Comparison of ENCODE assay signal across 1 cellular context in genomic region chr10:6580279-6581029, GRCh38.
TF ChIP-seq lines count a peak whose summit lies in the region.

No MANE protein-coding gene starts in this region.

TF ChIP-seq in HepG2, 621 proteins besides CTCF, POLR2A, EP300 and RAD21 (continued from another document and continues in another):
- TF ChIP-seq AKNA (CRISPR knock-in tag; IDR thresholded peaks at IDR 0.05; ENCODE audit: borderline replicate concordance) (no peak), ZUFSP (CRISPR knock-in tag; IDR thresholded peaks at IDR 0.05; ENCODE audit: borderline replicate concordance) (no peak), ZNF776 (CRISPR knock-in tag; IDR thresholded peaks at IDR 0.05) (no peak), TCF7 (IDR thresholded peaks at IDR 0.05; ENCODE audit: low read depth) (no peak), BRCA1 (CRISPR knock-in tag; IDR thresholded peaks at IDR 0.05) (no peak), GZF1 (CRISPR knock-in tag; IDR thresholded peaks at IDR 0.05) (no peak), ZFAT (CRISPR knock-in tag; conservative IDR thresholded peaks at IDR 0.05) (no peak), ZSCAN22 (CRISPR knock-in tag; IDR thresholded peaks at IDR 0.05) (no peak), ZBED4 (CRISPR knock-in tag; IDR thresholded peaks at IDR 0.05; ENCODE audit: borderline replicate concordance) (0 out of 2 replicates have a peak, but pooled peaks have one; percentile 32), TRIM24 (CRISPR knock-in tag; IDR thresholded peaks at IDR 0.05) (no peak), ZSCAN25 (CRISPR knock-in tag; IDR thresholded peaks at IDR 0.05) (peak; percentile 80), THAP8 (CRISPR knock-in tag; IDR thresholded peaks at IDR 0.05; ENCODE audit: borderline replicate concordance) (no peak), ZNF710 (CRISPR knock-in tag; IDR thresholded peaks at IDR 0.05; ENCODE audit: borderline replicate concordance) (no peak), ADNP (CRISPR knock-in tag; IDR thresholded peaks at IDR 0.05) (no peak), ZBTB7B (CRISPR knock-in tag; IDR thresholded peaks at IDR 0.05) (peak; percentile 49), ZNF335 (CRISPR knock-in tag; IDR thresholded peaks at IDR 0.05) (no peak), PATZ1 (CRISPR knock-in tag; IDR thresholded peaks at IDR 0.05) (peak; percentile 71), CREBL2 (CRISPR knock-in tag; IDR thresholded peaks at IDR 0.05; ENCODE audit: borderline replicate concordance) (no peak), ZNF746 (CRISPR knock-in tag; IDR thresholded peaks at IDR 0.05) (no peak), HCFC1 (IDR thresholded peaks at IDR 0.05; ENCODE audit: low read depth, low read length) (no peak), KDM1A (CRISPR knock-in tag; IDR thresholded peaks at IDR 0.05) (no peak), MEIS2 (CRISPR knock-in tag; IDR thresholded peaks at IDR 0.05) (no peak), NCOR1 (IDR thresholded peaks at IDR 0.05; ENCODE audit: borderline replicate concordance, low read length) (no peak), ZNF580 (CRISPR knock-in tag; IDR thresholded peaks at IDR 0.05; ENCODE audit: borderline replicate concordance, low read depth) (peak; percentile 36; the same call in 1 of the 2 replicates), NFKB2 (CRISPR knock-in tag; IDR thresholded peaks at IDR 0.05; ENCODE audit: borderline replicate concordance) (peak; percentile 57; the same call in 1 of the 2 replicates), TFAP4 (IDR thresholded peaks at IDR 0.05; ENCODE audit: borderline replicate concordance, low read depth) (peak; percentile 41; the same call in 1 of the 2 replicates), PHF5A (CRISPR knock-in tag; IDR thresholded peaks at IDR 0.05; ENCODE audit: low read depth, unreplicated experiment) (no peak), ARNTL (CRISPR knock-in tag; IDR thresholded peaks at IDR 0.05) (no peak), TERF1 (CRISPR knock-in tag; IDR thresholded peaks at IDR 0.05) (0 out of 2 replicates have a peak, but pooled peaks have one; percentile 12), ZNF512B (CRISPR knock-in tag; IDR thresholded peaks at IDR 0.05; ENCODE audit: borderline replicate concordance) (no peak), NR2C2 (CRISPR knock-in tag; IDR thresholded peaks at IDR 0.05; ENCODE audit: borderline replicate concordance) (no peak), THYN1 (CRISPR knock-in tag; IDR thresholded peaks at IDR 0.05; ENCODE audit: borderline replicate concordance, low read depth) (no peak), ZNF503 (CRISPR knock-in tag; IDR thresholded peaks at IDR 0.05) (no peak)
